Comparison of ENCODE assay signal across 15 cellular contexts in genomic region chr22:27460596-27461347, GRCh38.
DNase-seq lines count a peak whose midpoint lies in the region; ATAC-seq and TF ChIP-seq lines count a peak whose summit lies in the region.
"Had no signal": no experiment of that assay in that cellular context is flagged by ENCODE, and none has a peak within 500 bp of the region (broad histone marks: within the 10 kb centered on the region; RNA-seq: fewer than 3 reads in every experiment).

No MANE protein-coding gene starts in this region.

- no peaks in the 10 kb centered on the region for H4K20me1 ChIP-seq in smooth muscle cell (ENCODE audit: low read depth)

- ATAC-seq in heart left ventricle, result peak in 3 of 4 donors; percentile 20 to 47 (median 36)
- no peak for ATAC-seq in GM21723 (IDR thresholded peaks at IDR 0.05; ENCODE audit: unreplicated experiment)
- ATAC-seq in HG02885 (IDR thresholded peaks at IDR 0.05; ENCODE audit: poor library complexity, unreplicated experiment), result no peak
- ATAC-seq in GM19023 (IDR thresholded peaks at IDR 0.05; ENCODE audit: unreplicated experiment), result no peak
- ATAC-seq: stimulated activated naive B cell treated with anti-CD40 and anti-IgM and Interleukin-4, amounts not matched to agents 10 μg/mL and 1 μg/mL and 100 μg/mL, for 72 hours; T-cell had no signal

- in situ Hi-C loops in G401 (cut with HindIII; ENCODE audit: low sequenced_read_pairs), result no loop called here
- in situ Hi-C loops in astrocyte of the spinal cord (cut with HindIII; ENCODE audit: low sequenced_read_pairs), result no loop called here

- TF ChIP-seq POLR2A in heart left ventricle (IDR thresholded peaks at IDR 0.05), result no peak

- no peak overlapping the region for H3K9ac ChIP-seq in smooth muscle cell (ENCODE audit: low read depth)

- H3F3A ChIP-seq in smooth muscle cell (ENCODE audit: low read depth), result no peaks in the 10 kb centered on the region

- intact Hi-C loops in heart left ventricle (cut with DNase I), result no loop called here

- WGBS in heart left ventricle, 4 donors, result 48 to 65% (median 59%) methylated on average over 6 of the region's 6 CpGs
- 76% methylated on average over 6 of the region's 6 CpGs for WGBS in smooth muscle cell (ENCODE audit: low lambda C conversion rate)

- DNase-seq in G401 (ENCODE audit: low spot score), result peak; percentile 9
- peak; percentile 49 for DNase-seq in astrocyte of the spinal cord (ENCODE audit: low read depth, low spot score)
- DNase-seq in heart left ventricle, result peak in 2 of 5 donors; percentile 38 to 44
- DNase-seq in smooth muscle cell (lab: John Stamatoyannopoulos, UW; ENCODE audit: unreplicated experiment), result no peak
- DNase-seq in iPS-NIHi11 (ENCODE audit: low spot score), result no peak
- DNase-seq: activated CD4-positive, alpha-beta T cell treated with anti-CD3 and anti-CD28 coated beads, Interleukin-2, amount 50 U/mL, for 48 hours; activated naive CD4-positive, alpha-beta T cell treated with Interleukin-2 at 50 U/mL for 16 hours; COR-L47; NCI-H1105 treated with DMSO at 0.1 percent for 48 hours; NCI-H774; stimulated activated naive B cell treated with anti-CD40 and anti-IgM and Interleukin-4, amounts not matched to agents 10 μg/mL and 1 μg/mL and 100 μg/mL, for 72 hours; T-cell had no signal

- H3K9me3 ChIP-seq in heart left ventricle, result peaks cover 0 to 6% (median 0%) of the 10 kb centered on the region in 12 donors
- no peaks in the 10 kb centered on the region for H3K9me3 ChIP-seq in smooth muscle cell (replicated peaks; ENCODE audit: low read depth)

- H3K36me3 ChIP-seq in heart left ventricle (no peaks in the 10 kb centered on the region), smooth muscle cell (ENCODE audit: low read depth) (no peaks in the 10 kb centered on the region)

- no peak overlapping the region for H2AFZ ChIP-seq in smooth muscle cell (ENCODE audit: low read depth)

- peak overlapping the region in 2 of 12 donors; percentile 4 to 30 for H3K27ac ChIP-seq in heart left ventricle
- H3K27ac ChIP-seq in smooth muscle cell (ENCODE audit: low read depth), result peak overlapping the region; percentile 23

- H3K4me1 ChIP-seq in heart left ventricle, result no peaks in the 10 kb centered on the region
- H3K4me1 ChIP-seq in smooth muscle cell (ENCODE audit: low read depth), result peaks cover 30% of the 10 kb centered on the region

- TF ChIP-seq CTCF in astrocyte of the spinal cord (IDR thresholded peaks at IDR 0.05; ENCODE audit: low read depth, low read length), result no peak
- no peak for TF ChIP-seq CTCF in heart left ventricle (IDR thresholded peaks at IDR 0.05)
- TF ChIP-seq CTCF in smooth muscle cell (IDR thresholded peaks at IDR 0.05; ENCODE audit: borderline replicate concordance, insufficient read depth, poor library complexity, severe bottlenecking), result no peak

- H3K27me3 ChIP-seq in heart left ventricle (peaks cover 0 to 36% (median 0%) of the 10 kb centered on the region in 9 donors), smooth muscle cell (ENCODE audit: low read depth) (no peaks in the 10 kb centered on the region)

- no peak overlapping the region for H3K4me2 ChIP-seq in smooth muscle cell

- H3K4me3 ChIP-seq in astrocyte of the spinal cord (ENCODE audit: low read depth, low read length), result no peak overlapping the region
- no peak overlapping the region for H3K4me3 ChIP-seq in heart left ventricle
- H3K4me3 ChIP-seq in smooth muscle cell, result no peak overlapping the region

- H3K79me2 ChIP-seq in smooth muscle cell (ENCODE audit: low read depth), result no peaks in the 10 kb centered on the region

Comparison
In these comparisons a context has a peak if more than half of its experiments do, and no peak if none do; other contexts are left out.
1. DNase-seq: peak in G401 (single experiment) and astrocyte of the spinal cord (single experiment); none in smooth muscle cell (single experiment) and iPS-NIHi11 (single experiment).
2. ATAC-seq: peak in heart left ventricle (3 of 4); none in GM21723 (single experiment), HG02885 (single experiment) and GM19023 (single experiment).